In genomic region chr11:12693485-12694181, GRCh38 we compare ENCODE assay signal across 8 cellular contexts. TPM values are rescaled to one million over a fixed set of nuclear protein-coding genes. Genes with fewer than 3 reads are reported as not detected.
A peak's percentile ranks its signal among the peaks of the same experiment; 100 is the strongest.
DNase-seq lines count a peak whose midpoint lies in the region; ATAC-seq and TF ChIP-seq lines count a peak whose summit lies in the region.

No MANE protein-coding gene starts in this region.

- no peaks in the 10 kb centered on the region for H4K20me1 ChIP-seq in DND-41 (ENCODE audit: insufficient read depth, low read length)

- no peaks in the 10 kb centered on the region for H3K36me3 ChIP-seq in DND-41 (ENCODE audit: insufficient read depth, low read length)
- H3K36me3 ChIP-seq in heart left ventricle, result no peaks in the 10 kb centered on the region

- no peaks in the 10 kb centered on the region for H3K9me3 Mint-ChIP-seq in activated T-helper 17 cell treated with anti-CD3 and anti-CD28 coated beads, Interleukin-2, amount 50 U/mL, for 72 hours
- no peaks in the 10 kb centered on the region for H3K9me3 Mint-ChIP-seq in stimulated activated memory B cell treated with anti-CD40 and anti-IgM and Interleukin-4, amounts not matched to agents 10 μg/mL and 1 μg/mL and 100 μg/mL, for 72 hours

- H3K27me3 Mint-ChIP-seq in activated T-helper 17 cell treated with anti-CD3 and anti-CD28 coated beads, Interleukin-2, amount 50 U/mL, for 72 hours, result peaks cover 69% of the 10 kb centered on the region
- H3K27me3 Mint-ChIP-seq in stimulated activated memory B cell treated with anti-CD40 and anti-IgM and Interleukin-4, amounts not matched to agents 10 μg/mL and 1 μg/mL and 100 μg/mL, for 72 hours, result peaks cover 61% of the 10 kb centered on the region

- H3K4me3 ChIP-seq in DND-41 (ENCODE audit: low read depth in 1 of 2, low read length in 2 of 2), result no peak overlapping the region
- peak overlapping the region in 9 of 12 donors; percentile 8 to 37 (median 21) for H3K4me3 ChIP-seq in heart left ventricle

- peak in 1 of 2 donors; percentile 35 for TF ChIP-seq POLR2A in heart left ventricle (IDR thresholded peaks at IDR 0.05)

- H3K4me1 ChIP-seq in DND-41 (ENCODE audit: insufficient read depth, low read length), result peaks cover 6% of the 10 kb centered on the region
- peaks cover 22 to 88% (median 64%) of the 10 kb centered on the region in 12 donors for H3K4me1 ChIP-seq in heart left ventricle

- H3K27ac ChIP-seq in DND-41 (ENCODE audit: low read length) (no peak overlapping the region), heart left ventricle (peak overlapping the region; percentile 59 to 92 (median 89))

- H3K27ac Mint-ChIP-seq in activated T-helper 17 cell treated with anti-CD3 and anti-CD28 coated beads, Interleukin-2, amount 50 U/mL, for 72 hours, result no peak overlapping the region
- no peak overlapping the region for H3K27ac Mint-ChIP-seq in stimulated activated memory B cell treated with anti-CD40 and anti-IgM and Interleukin-4, amounts not matched to agents 10 μg/mL and 1 μg/mL and 100 μg/mL, for 72 hours

- no peak overlapping the region for H3K4me2 ChIP-seq in DND-41 (ENCODE audit: insufficient read depth, low read length)

- H3K4me3 Mint-ChIP-seq in activated T-helper 17 cell treated with anti-CD3 and anti-CD28 coated beads, Interleukin-2, amount 50 U/mL, for 72 hours, result no peak overlapping the region
- no peak overlapping the region for H3K4me3 Mint-ChIP-seq in stimulated activated memory B cell treated with anti-CD40 and anti-IgM and Interleukin-4, amounts not matched to agents 10 μg/mL and 1 μg/mL and 100 μg/mL, for 72 hours

- no peak overlapping the region for H2AFZ ChIP-seq in DND-41 (ENCODE audit: low read depth, low read length)

- WGBS in heart left ventricle, 4 donors, result 1 to 3% (median 2%) methylated on average over 13 of the region's 13 CpGs

- H3K36me3 Mint-ChIP-seq in activated T-helper 17 cell treated with anti-CD3 and anti-CD28 coated beads, Interleukin-2, amount 50 U/mL, for 72 hours (ENCODE audit: low read depth), result no peaks in the 10 kb centered on the region
- H3K36me3 Mint-ChIP-seq in stimulated activated memory B cell treated with anti-CD40 and anti-IgM and Interleukin-4, amounts not matched to agents 10 μg/mL and 1 μg/mL and 100 μg/mL, for 72 hours, result no peaks in the 10 kb centered on the region

- H3K4me1 Mint-ChIP-seq in activated T-helper 17 cell treated with anti-CD3 and anti-CD28 coated beads, Interleukin-2, amount 50 U/mL, for 72 hours, result peaks cover 8% of the 10 kb centered on the region
- H3K4me1 Mint-ChIP-seq in stimulated activated memory B cell treated with anti-CD40 and anti-IgM and Interleukin-4, amounts not matched to agents 10 μg/mL and 1 μg/mL and 100 μg/mL, for 72 hours, result no peaks in the 10 kb centered on the region

- H3K9ac ChIP-seq in DND-41 (ENCODE audit: low read depth, low read length), result no peak overlapping the region

- no peaks in the 10 kb centered on the region for H3K79me2 ChIP-seq in DND-41 (ENCODE audit: insufficient read depth, low read length)

- peaks cover 47% of the 10 kb centered on the region for H3K27me3 ChIP-seq in DND-41 (ENCODE audit: insufficient read depth, low read length, poor library complexity)
- H3K27me3 ChIP-seq in heart left ventricle, result peaks cover 0 to 15% (median 0%) of the 10 kb centered on the region in 9 donors

- TF ChIP-seq CTCF in DND-41 (IDR thresholded peaks at IDR 0.05; ENCODE audit: borderline replicate concordance, extremely low read depth, low read length, poor library complexity, severe bottlenecking) (no peak), heart left ventricle (IDR thresholded peaks at IDR 0.05) (no peak)

- peak; percentile 81 for ATAC-seq in DND-41 (ENCODE audit: insufficient read depth, low read depth)
- ATAC-seq in activated T-helper 17 cell treated with anti-CD3 and anti-CD28 coated beads, Interleukin-2, amount 50 U/mL, for 72 hours (replicated peaks), result peak; percentile 93
- ATAC-seq in heart left ventricle, result peak; percentile 68 to 86 (median 82)
- ATAC-seq in stimulated activated memory B cell treated with anti-CD40 and anti-IgM and Interleukin-4, amounts not matched to agents 10 μg/mL and 1 μg/mL and 100 μg/mL, for 72 hours, result no peak
- no peak for ATAC-seq in HG03025 (IDR thresholded peaks at IDR 0.05; ENCODE audit: low FRiP score, unreplicated experiment)
- no peak for ATAC-seq in GM19324 (IDR thresholded peaks at IDR 0.05; ENCODE audit: low FRiP score, unreplicated experiment)

- H3K9me3 ChIP-seq in DND-41 (ENCODE audit: insufficient read depth, low read length, severe bottlenecking) (no peaks in the 10 kb centered on the region), heart left ventricle (no peaks in the 10 kb centered on the region)

- intact Hi-C loops in heart left ventricle (cut with DNase I), result loop anchor here in 4 of 10 donors (2.0 to 5.0 kb wide), 3 partner anchors 17 to 194 kb away; partner anchors contain the start of gene TEAD1 (in 3 of the 4)

- DNase-seq in DND-41, result peak; percentile 19
- DNase-seq in NCI-H1417 (lab: John Stamatoyannopoulos, UW), result peak; percentile 67 to 86 (median 83)
- peak in 4 of 5 donors; percentile 31 to 67 (median 62) for DNase-seq in heart left ventricle
- DNase-seq in retina, result peak; percentile 62

RNA-seq across cellular contexts. Expression of gene TEAD1, which starts 19.4 kb away (rescaled TPM):
- total RNA-seq in activated T-helper 17 cell treated with anti-CD3 and anti-CD28 coated beads, Interleukin-2, amount 50 U/mL, for 72 hours, result 1 to 10 TPM; 1.2 to 1.6 TPM
- 100 to 1,000 TPM in 7 of 9 donors, 10 to 100 TPM in 2; 89.8 to 161 (median 116) TPM for total RNA-seq in heart left ventricle
- polyA plus RNA-seq in heart left ventricle, result 10 to 100 TPM; 14.4 to 88.5 TPM

Comparison
In these comparisons a context has a peak if more than half of its experiments do, and no peak if none do; other contexts are left out.
1. ATAC-seq: peak in DND-41 (single experiment), activated T-helper 17 cell treated with anti-CD3 and anti-CD28 coated beads, Interleukin-2, amount 50 U/mL, for 72 hours (single experiment) and heart left ventricle (4 of 4); none in stimulated activated memory B cell treated with anti-CD40 and anti-IgM and Interleukin-4, amounts not matched to agents 10 μg/mL and 1 μg/mL and 100 μg/mL, for 72 hours (single experiment), HG03025 (single experiment) and GM19324 (single experiment).
2. DNase-seq: peak in every context shown above with its lines; median percentile 83 in NCI-H1417; 62 in heart left ventricle; 62 in retina; 19 in DND-41.
3. H3K4me3 ChIP-seq: peak in heart left ventricle (9 of 12); none in DND-41 (0 of 2).
4. RNA of gene TEAD1, which starts 19.4 kb away (total RNA-seq): 89.8 to 161 TPM in heart left ventricle; 1.2 to 1.6 TPM in activated T-helper 17 cell treated with anti-CD3 and anti-CD28 coated beads, Interleukin-2, amount 50 U/mL, for 72 hours; every median in the first group is over 10 times any median in the second.